9 cellular contexts compared by ENCODE assay signal in the genomic region with DNA sequence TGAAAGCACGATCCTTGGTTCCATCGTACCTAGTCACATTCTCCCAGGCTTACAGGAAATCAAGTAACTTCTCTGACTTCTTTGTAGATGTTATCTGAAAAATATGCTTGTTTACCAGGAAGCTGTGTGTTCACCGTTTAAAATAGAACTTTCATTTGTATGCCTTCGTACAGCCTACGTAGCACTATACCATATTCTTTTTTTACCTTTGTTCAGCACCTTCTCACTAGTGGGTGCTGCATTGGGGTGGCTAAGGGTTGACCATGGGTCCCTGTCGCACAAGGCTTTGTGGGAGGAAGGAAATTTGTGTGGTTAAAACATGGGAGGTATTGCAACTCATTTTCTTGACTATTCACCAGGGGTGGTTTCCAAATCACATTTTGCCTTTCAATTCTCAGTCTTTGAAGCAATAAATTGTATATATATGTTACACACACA. TPM values are rescaled to one million over a fixed set of nuclear protein-coding genes. Genes with fewer than 3 reads are reported as not detected.
A peak's percentile ranks its signal among the peaks of the same experiment; 100 is the strongest.
DNase-seq lines count a peak whose midpoint lies in the region; ATAC-seq and TF ChIP-seq lines count a peak whose summit lies in the region.
"Had no signal": no experiment of that assay in that cellular context is flagged by ENCODE, and none has a peak within 500 bp of the region (broad histone marks: within the 10 kb centered on the region; RNA-seq: fewer than 3 reads in every experiment).

No MANE protein-coding gene starts in this region.

- peaks cover 0 to 14% (median 7%) of the 10 kb centered on the region in 4 donors for H3K4me1 ChIP-seq in right lobe of liver
- H3K4me1 ChIP-seq in uterus: no peaks in the 10 kb centered on the region

- DNase-seq in GM13977 (ENCODE audit: low spot score): peak; percentile 56
- DNase-seq in activated CD4-positive, CD25-positive, alpha-beta regulatory T cell treated with anti-CD3 and anti-CD28 coated beads, Interleukin-2, amount 50 U/mL, for 16 hours (ENCODE audit: low read depth, low spot score): peak; percentile 30
- DNase-seq in right lobe of liver: no peak
- no peak for DNase-seq in uterus
- DNase-seq in NCI-H69 (lab: John Stamatoyannopoulos, UW): no peak
- DNase-seq in RPMI8226: no peak

- H3K27me3 ChIP-seq in right lobe of liver (no peaks in the 10 kb centered on the region), uterus (no peaks in the 10 kb centered on the region)

- peaks cover 0 to 14% (median 3%) of the 10 kb centered on the region in 4 donors for H3K36me3 ChIP-seq in right lobe of liver
- H3K36me3 ChIP-seq in uterus: no peaks in the 10 kb centered on the region

- H3K27ac ChIP-seq in right lobe of liver (no peak overlapping the region), uterus (no peak overlapping the region)

- WGBS in right lobe of liver (ENCODE audit: insufficient coverage, low coverage, low lambda C conversion rate, missing lambda C conversion rate): 44% methylated on average over 6 of the region's 6 CpGs

- no peak overlapping the region for H3K4me3 ChIP-seq in right lobe of liver
- no peak overlapping the region for H3K4me3 ChIP-seq in uterus

- intact Hi-C loops in right lobe of liver (cut with DNase I): no loop called here
- intact Hi-C loops in uterus (cut with DNase I; ENCODE audit: low total_unique reads): no loop called here

- TF ChIP-seq CTCF in GM13977 (IDR thresholded peaks at IDR 0.05; ENCODE audit: extremely low read depth, insufficient read depth, missing control alignments): no peak
- TF ChIP-seq CTCF in right lobe of liver (IDR thresholded peaks at IDR 0.05): no peak
- no peak for TF ChIP-seq CTCF in uterus (IDR thresholded peaks at IDR 0.05)

- in situ Hi-C loops in GM13977 (cut with MboI; ENCODE audit: low pct_unique_long_range_greater_than_20kb, low sequenced_read_pairs, unreplicated experiment): no loop called here

- H3K9me3 ChIP-seq in right lobe of liver: no peaks in the 10 kb centered on the region
- no peaks in the 10 kb centered on the region for H3K9me3 ChIP-seq in uterus

- TF ChIP-seq POLR2A in right lobe of liver (IDR thresholded peaks at IDR 0.05) (no peak), uterus (IDR thresholded peaks at IDR 0.05) (no peak)

- peak; percentile 91 for ATAC-seq in HG02623 (IDR thresholded peaks at IDR 0.05; ENCODE audit: unreplicated experiment)
- peak; percentile 25 to 48 (median 38) for ATAC-seq in right lobe of liver
- ATAC-seq in HG03571 (IDR thresholded peaks at IDR 0.05; ENCODE audit: unreplicated experiment): no peak

RNA-seq across cellular contexts. Expression of a gene that starts 16.6 kb away (rescaled TPM):
- total RNA-seq in right lobe of liver (10 to 100 TPM in 3 of 6 experiments, 1 to 10 TPM in 3; 9.2 to 16.0 (median 10.2) TPM), uterus (10 to 100 TPM; 22.1 to 51.4 (median 30.5) TPM)

RNA-seq across cellular contexts. Expression of a gene that starts 59.0 kb away (rescaled TPM):
- total RNA-seq in right lobe of liver (10 to 100 TPM in 3 of 6 experiments, 1 to 10 TPM in 2, under 1 TPM in 1; 0.66 to 27.9 (median 8.4) TPM), uterus (under 1 TPM in 2 of 4 donors, not detected in 2; 0.18 to 0.41 TPM)
- total RNA-seq: T-helper 2 cell treated with Interferon-gamma antibody and Interleukin-4, amounts not matched to agents 100 ng/mL and 5 ng/mL, for 36 hours had no signal

Comparison
In these comparisons a context has a peak if more than half of its experiments do, and no peak if none do; other contexts are left out.
1. DNase-seq: peak in GM13977 (single experiment) and activated CD4-positive, CD25-positive, alpha-beta regulatory T cell treated with anti-CD3 and anti-CD28 coated beads, Interleukin-2, amount 50 U/mL, for 16 hours (single experiment); none in right lobe of liver (0 of 3), uterus (0 of 2), NCI-H69 (single experiment) and RPMI8226 (single experiment).